1 cellular context compared by ENCODE assay signal in genomic region chr10:133151071-133151470, GRCh38.
TF ChIP-seq lines count a peak whose summit lies in the region.

No MANE protein-coding gene starts in this region.

TF ChIP-seq in H1, 55 proteins besides CTCF, POLR2A, EP300 and RAD21:
- peak; percentile 73; the same call in 1 of the 2 replicates for TF ChIP-seq KDM1A (IDR thresholded peaks at IDR 0.05; ENCODE audit: borderline replicate concordance, low read length)
TF ChIP-seq in H1: peak in this region for 1; not testable (repeated sequence) for 54.
